ENCODE assay signal across 1 cellular context in genomic region chr17:57091186-57091618, GRCh38.
TF ChIP-seq lines count a peak whose summit lies in the region.

No MANE protein-coding gene starts in this region.

TF ChIP-seq in HepG2, 621 proteins besides CTCF, POLR2A, EP300 and RAD21 (continued from another document):
- TF ChIP-seq, protein P1, sequence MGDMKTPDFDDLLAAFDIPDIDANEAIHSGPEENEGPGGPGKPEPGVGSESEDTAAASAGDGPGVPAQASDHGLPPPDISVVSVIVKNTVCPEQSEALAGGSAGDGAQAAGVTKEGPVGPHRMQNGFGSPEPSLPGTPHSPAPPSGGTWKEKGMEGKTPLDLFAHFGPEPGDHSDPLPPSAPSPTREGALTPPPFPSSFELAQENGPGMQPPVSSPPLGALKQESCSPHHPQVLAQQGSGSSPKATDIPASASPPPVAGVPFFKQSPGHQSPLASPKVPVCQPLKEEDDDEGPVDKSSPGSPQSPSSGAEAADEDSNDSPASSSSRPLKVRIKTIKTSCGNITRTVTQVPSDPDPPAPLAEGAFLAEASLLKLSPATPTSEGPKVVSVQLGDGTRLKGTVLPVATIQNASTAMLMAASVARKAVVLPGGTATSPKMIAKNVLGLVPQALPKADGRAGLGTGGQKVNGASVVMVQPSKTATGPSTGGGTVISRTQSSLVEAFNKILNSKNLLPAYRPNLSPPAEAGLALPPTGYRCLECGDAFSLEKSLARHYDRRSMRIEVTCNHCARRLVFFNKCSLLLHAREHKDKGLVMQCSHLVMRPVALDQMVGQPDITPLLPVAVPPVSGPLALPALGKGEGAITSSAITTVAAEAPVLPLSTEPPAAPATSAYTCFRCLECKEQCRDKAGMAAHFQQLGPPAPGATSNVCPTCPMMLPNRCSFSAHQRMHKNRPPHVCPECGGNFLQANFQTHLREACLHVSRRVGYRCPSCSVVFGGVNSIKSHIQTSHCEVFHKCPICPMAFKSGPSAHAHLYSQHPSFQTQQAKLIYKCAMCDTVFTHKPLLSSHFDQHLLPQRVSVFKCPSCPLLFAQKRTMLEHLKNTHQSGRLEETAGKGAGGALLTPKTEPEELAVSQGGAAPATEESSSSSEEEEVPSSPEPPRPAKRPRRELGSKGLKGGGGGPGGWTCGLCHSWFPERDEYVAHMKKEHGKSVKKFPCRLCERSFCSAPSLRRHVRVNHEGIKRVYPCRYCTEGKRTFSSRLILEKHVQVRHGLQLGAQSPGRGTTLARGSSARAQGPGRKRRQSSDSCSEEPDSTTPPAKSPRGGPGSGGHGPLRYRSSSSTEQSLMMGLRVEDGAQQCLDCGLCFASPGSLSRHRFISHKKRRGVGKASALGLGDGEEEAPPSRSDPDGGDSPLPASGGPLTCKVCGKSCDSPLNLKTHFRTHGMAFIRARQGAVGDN (CRISPR knock-in tag; IDR thresholded peaks at IDR 0.05) = peak; percentile 30; the same call in 1 of the 2 replicates
- TF ChIP-seq EED (CRISPR knock-in tag; IDR thresholded peaks at IDR 0.05) (no peak), ZSCAN31 (CRISPR knock-in tag; IDR thresholded peaks at IDR 0.05; ENCODE audit: low read depth) (0 out of 2 replicates have a peak, but pooled peaks have one; percentile 24), SP5 (CRISPR knock-in tag; IDR thresholded peaks at IDR 0.05; ENCODE audit: borderline replicate concordance, low read depth) (no peak), AKAP8 (CRISPR knock-in tag; IDR thresholded peaks at IDR 0.05) (0 out of 2 replicates have a peak, but pooled peaks have one; percentile 17)
